Comparison of ENCODE assay signal across 8 cellular contexts in genomic region chr2:144183744-144184143, GRCh38.
A peak's percentile ranks its signal among the peaks of the same experiment; 100 is the strongest.
DNase-seq lines count a peak whose midpoint lies in the region; ATAC-seq, FAIRE-seq and TF ChIP-seq lines count a peak whose summit lies in the region.

No MANE protein-coding gene starts in this region.

- no peaks in the 10 kb centered on the region for H3K36me3 ChIP-seq in gastrocnemius medialis

- no peaks in the 10 kb centered on the region for H3K9me3 ChIP-seq in gastrocnemius medialis

- no peak for TF ChIP-seq CTCF in gastrocnemius medialis (IDR thresholded peaks at IDR 0.05 in 4 of 5, conservative IDR thresholded peaks at IDR 0.05 in 1 of 5)

- H3K27me3 Mint-ChIP-seq in activated CD4-positive, alpha-beta memory T cell treated with anti-CD3 and anti-CD28 coated beads, Interleukin-2, amount 10 ng/mL, durations not matched to agents 7 days and 5 days: no peaks in the 10 kb centered on the region

- ATAC-seq in HG03139 (IDR thresholded peaks at IDR 0.05; ENCODE audit: unreplicated experiment): peak; percentile 93
- ATAC-seq in gastrocnemius medialis: no peak

- peak; percentile 17 for DNase-seq in GM19239 (ENCODE audit: insufficient read length, low spot score)
- peak; percentile 82 for DNase-seq in activated CD4-positive, alpha-beta memory T cell treated with anti-CD3 and anti-CD28 coated beads, Interleukin-2, amount 10 ng/mL, durations not matched to agents 7 days and 5 days
- DNase-seq in foreskin melanocyte: peak; percentile 58
- DNase-seq in stromal cell of bone marrow (ENCODE audit: low read depth): peak; percentile 12
- no peak for DNase-seq in NCI-H510A (lab: John Stamatoyannopoulos, UW)
- no peak for DNase-seq in Ammon's horn (ENCODE audit: low spot score)
- no peak for DNase-seq in gastrocnemius medialis

- POLR2A ChIA-PET in activated CD4-positive, alpha-beta memory T cell treated with anti-CD3 and anti-CD28 coated beads, Interleukin-2, amount 10 ng/mL, durations not matched to agents 7 days and 5 days (lab: Charles Lee): interaction anchor here (0.7 to 4.1 kb wide), 11 partner anchors 15 to 335 kb away, joined by 3 to 29 read pairs (median 3); a partner anchor contains a TSS

- in situ Hi-C loops in gastrocnemius medialis (cut with MboI; ENCODE audit: low sequenced_read_pairs in 4 of 4): no loop called here

- CTCF ChIA-PET in activated CD4-positive, alpha-beta memory T cell treated with anti-CD3 and anti-CD28 coated beads, Interleukin-2, amount 10 ng/mL, durations not matched to agents 7 days and 5 days (lab: Charles Lee): no interaction called here

- H3K27ac ChIP-seq in gastrocnemius medialis: no peak overlapping the region

- H3K9me3 Mint-ChIP-seq in activated CD4-positive, alpha-beta memory T cell treated with anti-CD3 and anti-CD28 coated beads, Interleukin-2, amount 10 ng/mL, durations not matched to agents 7 days and 5 days: no peaks in the 10 kb centered on the region

- TF ChIP-seq POLR2A in gastrocnemius medialis (IDR thresholded peaks at IDR 0.05): no peak

- H3K4me1 ChIP-seq in gastrocnemius medialis: no peaks in the 10 kb centered on the region

- peaks cover 31% of the 10 kb centered on the region for H3K36me3 Mint-ChIP-seq in activated CD4-positive, alpha-beta memory T cell treated with anti-CD3 and anti-CD28 coated beads, Interleukin-2, amount 10 ng/mL, durations not matched to agents 7 days and 5 days (ENCODE audit: low read depth)

- H3K27ac Mint-ChIP-seq in activated CD4-positive, alpha-beta memory T cell treated with anti-CD3 and anti-CD28 coated beads, Interleukin-2, amount 10 ng/mL, durations not matched to agents 7 days and 5 days: peak overlapping the region; percentile 79

- H3K27me3 ChIP-seq in gastrocnemius medialis: no peaks in the 10 kb centered on the region

- H3K4me3 ChIP-seq in gastrocnemius medialis: no peak overlapping the region

- H3K4me3 Mint-ChIP-seq in activated CD4-positive, alpha-beta memory T cell treated with anti-CD3 and anti-CD28 coated beads, Interleukin-2, amount 10 ng/mL, durations not matched to agents 7 days and 5 days: peak overlapping the region; percentile 37

- FAIRE-seq in GM19239 (lab: Jason Lieb, UNC): peak; percentile 96

- intact Hi-C loops in gastrocnemius medialis (cut with DNase I; ENCODE audit: low total_unique reads): no loop called here

- H3K4me1 Mint-ChIP-seq in activated CD4-positive, alpha-beta memory T cell treated with anti-CD3 and anti-CD28 coated beads, Interleukin-2, amount 10 ng/mL, durations not matched to agents 7 days and 5 days: peaks cover 51% of the 10 kb centered on the region

Comparison
In these comparisons a context has a peak if more than half of its experiments do, and no peak if none do; other contexts are left out.
1. DNase-seq: peak in GM19239 (single experiment), activated CD4-positive, alpha-beta memory T cell treated with anti-CD3 and anti-CD28 coated beads, Interleukin-2, amount 10 ng/mL, durations not matched to agents 7 days and 5 days (single experiment), foreskin melanocyte (single experiment) and stromal cell of bone marrow (single experiment); none in NCI-H510A (single experiment), Ammon's horn (single experiment) and gastrocnemius medialis (0 of 2).